23 cellular contexts compared by ENCODE assay signal in the genomic region with DNA sequence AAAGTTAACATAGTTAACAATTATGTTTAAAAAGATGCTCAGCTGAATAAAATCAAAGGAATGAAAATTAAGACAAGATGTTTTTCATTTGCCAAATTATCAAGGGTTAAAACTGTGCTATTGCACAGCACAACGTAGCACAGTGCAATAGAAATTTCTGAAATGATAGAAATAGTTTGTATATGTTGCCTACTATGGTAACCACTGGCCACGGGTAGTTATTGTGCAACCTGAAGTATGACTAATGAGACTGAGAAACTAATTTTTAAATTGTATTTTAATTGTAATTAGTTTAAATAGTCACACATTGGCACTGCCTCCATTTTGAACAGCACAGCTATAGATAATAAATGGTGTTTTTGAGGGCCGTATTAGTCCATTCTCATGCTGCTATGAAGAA.
DNase-seq lines count a peak whose midpoint lies in the region; ATAC-seq and TF ChIP-seq lines count a peak whose summit lies in the region.
"Had no signal": no experiment of that assay in that cellular context is flagged by ENCODE, and none has a peak within 500 bp of the region (broad histone marks: within the 10 kb centered on the region; RNA-seq: fewer than 3 reads in every experiment).

No MANE protein-coding gene starts in this region.

- CTCF ChIA-PET in RWPE1 (lab: Yijun Ruan, JAX): interaction anchor here (0.6 kb wide), 1 partner anchor 41 kb away, joined by 3 read pairs; no protein-coding TSS in a partner anchor

- H3K4me3 Mint-ChIP-seq in immature natural killer cell: no peak overlapping the region
- H3K4me3 Mint-ChIP-seq: activated T-cell treated with anti-CD3 and anti-CD28 coated beads, Interleukin-2, amount 50 U/mL, for 72 hours; central memory CD8-positive, alpha-beta T cell; naive thymus-derived CD4-positive, alpha-beta T cell; stimulated activated naive CD8-positive, alpha-beta T cell treated with anti-CD3 and anti-CD28 coated beads, Interleukin-15, Interleukin-2, amounts not matched to agents 100 ng/mL and 50 ng/mL, for 24 hours had no signal

- ATAC-seq in GM19397 (IDR thresholded peaks at IDR 0.05; ENCODE audit: unreplicated experiment): no peak
- no peak for ATAC-seq in GM18502 (IDR thresholded peaks at IDR 0.05; ENCODE audit: poor library complexity, unreplicated experiment)
- ATAC-seq: activated T-cell treated with anti-CD3 and anti-CD28 coated beads, Interleukin-2, amount 50 U/mL, for 72 hours; naive thymus-derived CD4-positive, alpha-beta T cell had no signal

- H3K4me1 Mint-ChIP-seq in immature natural killer cell: no peaks in the 10 kb centered on the region
- H3K4me1 Mint-ChIP-seq: central memory CD8-positive, alpha-beta T cell; naive thymus-derived CD4-positive, alpha-beta T cell had no signal

- no peak for TF ChIP-seq CTCF in RWPE1 (conservative IDR thresholded peaks at IDR 0.05; ENCODE audit: low read depth)
- no peak for TF ChIP-seq CTCF in fibroblast of pulmonary artery (IDR thresholded peaks at IDR 0.05; ENCODE audit: low read length, missing control alignments)

- no peaks in the 10 kb centered on the region for H3K36me3 Mint-ChIP-seq in immature natural killer cell
- H3K36me3 Mint-ChIP-seq: naive thymus-derived CD4-positive, alpha-beta T cell had no signal

- no peak overlapping the region for H3K4me3 ChIP-seq in fibroblast of pulmonary artery (replicated peaks; ENCODE audit: low read depth, low read length)
- H3K4me3 ChIP-seq: ascending aorta, dorsolateral prefrontal cortex, spleen, tibial nerve had no signal

- H3K27ac Mint-ChIP-seq in immature natural killer cell: no peak overlapping the region
- H3K27ac Mint-ChIP-seq: activated T-cell treated with anti-CD3 and anti-CD28 coated beads, Interleukin-2, amount 50 U/mL, for 72 hours; naive thymus-derived CD4-positive, alpha-beta T cell; stimulated activated naive CD8-positive, alpha-beta T cell treated with anti-CD3 and anti-CD28 coated beads, Interleukin-15, Interleukin-2, amounts not matched to agents 100 ng/mL and 50 ng/mL, for 24 hours had no signal

- DNase-seq in AG08395 (ENCODE audit: low spot score) (peak; percentile 25), HCEC 1CT (peak; percentile 1), RWPE1 (ENCODE audit: low spot score) (peak; percentile 2), fibroblast of pulmonary artery (ENCODE audit: low read depth) (peak; percentile 4), immature natural killer cell (no peak), nucleus accumbens (lab: John Stamatoyannopoulos, UW) (no peak)
- DNase-seq: activated CD4-positive, alpha-beta T cell treated with anti-CD3 and anti-CD28 coated beads for 1 hour; activated naive CD4-positive, alpha-beta T cell treated with anti-CD3 and anti-CD28 coated beads, Interleukin-2, amount 50 U/mL, for 16 hours; activated T-cell treated with anti-CD3 and anti-CD28 coated beads, Interleukin-2, amount 50 U/mL, for 72 hours; C1 segment of cervical spinal cord; dorsolateral prefrontal cortex; naive thymus-derived CD4-positive, alpha-beta T cell; NCI-H1436; NCI-H69; SHP77; spleen; stimulated activated CD4-positive, alpha-beta T cell treated with anti-CD3 and anti-CD28 coated beads, Interleukin-4, amount 100 ng/mL, for 24 hours had no signal

- POLR2A ChIA-PET in RWPE1 (lab: Yijun Ruan, JAX; ENCODE audit: low non-redundant PET): no interaction called here

- H3K27me3 Mint-ChIP-seq in immature natural killer cell (ENCODE audit: low read depth in 3 of 3): no peaks in the 10 kb centered on the region
- H3K27me3 Mint-ChIP-seq: central memory CD8-positive, alpha-beta T cell; stimulated activated naive CD8-positive, alpha-beta T cell treated with anti-CD3 and anti-CD28 coated beads, Interleukin-15, Interleukin-2, amounts not matched to agents 100 ng/mL and 50 ng/mL, for 24 hours had no signal

- no peak overlapping the region for H3K27ac ChIP-seq in RWPE1
- H3K27ac ChIP-seq: ascending aorta, dorsolateral prefrontal cortex, spleen, tibial nerve had no signal

- H3K9me3 Mint-ChIP-seq in immature natural killer cell: peaks cover 0 to 16% (median 8%) of the 10 kb centered on the region in 6 donors
- H3K9me3 Mint-ChIP-seq: stimulated activated naive CD8-positive, alpha-beta T cell treated with anti-CD3 and anti-CD28 coated beads, Interleukin-15, Interleukin-2, amounts not matched to agents 100 ng/mL and 50 ng/mL, for 24 hours had no signal

Comparison
In these comparisons a context has a peak if more than half of its experiments do, and no peak if none do; other contexts are left out.
1. DNase-seq: peak in AG08395 (single experiment), HCEC 1CT (single experiment), RWPE1 (single experiment) and fibroblast of pulmonary artery (single experiment); none in immature natural killer cell (0 of 3) and nucleus accumbens (0 of 56).